In the genomic region with DNA sequence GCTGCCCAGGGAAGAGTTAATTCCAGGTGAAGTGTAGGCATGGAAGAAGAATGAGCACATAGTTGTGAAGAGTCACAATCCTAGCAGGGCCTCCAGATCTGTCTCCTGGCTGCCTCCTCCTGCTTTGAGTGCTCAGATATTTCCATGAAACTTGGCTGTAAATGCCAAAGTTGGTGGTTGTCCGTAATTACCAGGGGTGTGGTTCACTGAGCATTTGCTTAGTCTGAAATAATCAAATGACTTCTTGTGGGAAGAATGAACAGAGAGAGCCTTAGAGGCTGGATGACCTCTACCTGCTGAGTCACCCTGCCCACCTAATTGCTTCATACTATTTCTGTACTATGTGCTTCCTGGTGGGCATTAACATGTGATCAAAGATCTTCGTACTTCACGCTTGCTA, we compare ENCODE assay signal across 23 cellular contexts.
"Had no signal": no experiment of that assay in that cellular context is flagged by ENCODE, and none has a peak within 500 bp of the region (broad histone marks: within the 10 kb centered on the region; RNA-seq: fewer than 3 reads in every experiment).

No MANE protein-coding gene starts in this region.

- H3K36me3 ChIP-seq: pancreas had no signal

- H3K4me3 ChIP-seq: body of pancreas, hepatocyte, pancreas, psoas muscle had no signal

- H3K79me2 ChIP-seq: hepatocyte had no signal

- H3K4me3 Mint-ChIP-seq: activated CD4-positive, alpha-beta memory T cell treated with anti-CD3 and anti-CD28 coated beads, Interleukin-2, amount 10 ng/mL, durations not matched to agents 7 days and 5 days; activated CD4-positive, alpha-beta T cell treated with anti-CD3 and anti-CD28 coated beads, Interleukin-2, amount 10 ng/mL, durations not matched to agents 24 days and 14 days; activated naive CD4-positive, alpha-beta T cell treated with anti-CD3 and anti-CD28 coated beads, Interleukin-2, amount 10 ng/mL, durations not matched to agents 7 days and 5 days; dendritic cell treated with granulocyte-macrophage colony-stimulating factor and Interleukin-4, amounts not matched to agents 40 ng/mL and 50 ng/mL, for 4 days; immature natural killer cell; nephron progenitor cell; T-helper 1 cell treated with Interleukin-12 subunit alpha and Interleukin-12 subunit beta and Interleukin-4 antibody, amounts not matched to agents 30 μg/mL and 1 μg/mL, for 36 hours had no signal

- H3K27ac Mint-ChIP-seq: activated CD4-positive, alpha-beta memory T cell treated with anti-CD3 and anti-CD28 coated beads, Interleukin-2, amount 10 ng/mL, durations not matched to agents 7 days and 5 days; activated CD4-positive, alpha-beta T cell treated with anti-CD3 and anti-CD28 coated beads, Interleukin-2, amount 10 ng/mL, durations not matched to agents 24 days and 14 days; activated naive CD4-positive, alpha-beta T cell treated with anti-CD3 and anti-CD28 coated beads, Interleukin-2, amount 10 ng/mL, durations not matched to agents 7 days and 5 days; immature natural killer cell; nephron progenitor cell; T-helper 1 cell treated with Interleukin-12 subunit alpha and Interleukin-12 subunit beta and Interleukin-4 antibody, amounts not matched to agents 30 μg/mL and 1 μg/mL, for 36 hours had no signal

- H3K4me1 Mint-ChIP-seq: activated CD4-positive, alpha-beta memory T cell treated with anti-CD3 and anti-CD28 coated beads, Interleukin-2, amount 10 ng/mL, durations not matched to agents 7 days and 5 days; activated CD4-positive, alpha-beta T cell treated with anti-CD3 and anti-CD28 coated beads, Interleukin-2, amount 10 ng/mL, durations not matched to agents 24 days and 14 days; activated naive CD4-positive, alpha-beta T cell treated with anti-CD3 and anti-CD28 coated beads, Interleukin-2, amount 10 ng/mL, durations not matched to agents 7 days and 5 days; immature natural killer cell; nephron progenitor cell had no signal

- H3K9me3 Mint-ChIP-seq: activated CD4-positive, alpha-beta memory T cell treated with anti-CD3 and anti-CD28 coated beads, Interleukin-2, amount 10 ng/mL, durations not matched to agents 7 days and 5 days; activated CD4-positive, alpha-beta T cell treated with anti-CD3 and anti-CD28 coated beads, Interleukin-2, amount 10 ng/mL, durations not matched to agents 24 days and 14 days; activated naive CD4-positive, alpha-beta T cell treated with anti-CD3 and anti-CD28 coated beads, Interleukin-2, amount 10 ng/mL, durations not matched to agents 7 days and 5 days; dendritic cell treated with granulocyte-macrophage colony-stimulating factor and Interleukin-4, amounts not matched to agents 40 ng/mL and 50 ng/mL, for 4 days; nephron progenitor cell; T-helper 1 cell treated with Interleukin-12 subunit alpha and Interleukin-12 subunit beta and Interleukin-4 antibody, amounts not matched to agents 30 μg/mL and 1 μg/mL, for 36 hours had no signal

- ATAC-seq: body of pancreas; left ventricle myocardium superior; pancreas; psoas muscle; right cardiac atrium; stimulated activated naive CD8-positive, alpha-beta T cell treated with anti-CD3 and anti-CD28 coated beads, Interleukin-15, Interleukin-2, amounts not matched to agents 100 U/mL and 50 U/mL, for 24 hours had no signal

- H2AFZ ChIP-seq: hepatocyte had no signal

- H3K27me3 Mint-ChIP-seq: dendritic cell treated with granulocyte-macrophage colony-stimulating factor and Interleukin-4, amounts not matched to agents 40 ng/mL and 50 ng/mL, for 4 days had no signal

- H3K9me3 ChIP-seq: body of pancreas, pancreas, psoas muscle had no signal

- H3K4me2 ChIP-seq: hepatocyte had no signal

- H3K4me1 ChIP-seq: body of pancreas, pancreas had no signal

- DNase-seq: activated CD4-positive, alpha-beta memory T cell treated with anti-CD3 and anti-CD28 coated beads, Interleukin-2, amount 10 ng/mL, durations not matched to agents 7 days and 5 days; activated CD4-positive, alpha-beta T cell treated with anti-CD3 and anti-CD28 coated beads, Interleukin-2, amount 10 ng/mL, durations not matched to agents 24 days and 14 days; activated effector memory CD4-positive, alpha-beta T cell treated with anti-CD3 and anti-CD28 coated beads, Interleukin-2, amount 50 U/mL, for 16 hours; activated naive CD4-positive, alpha-beta T cell treated with anti-CD3 and anti-CD28 coated beads, Interleukin-2, amount 10 ng/mL, durations not matched to agents 7 days and 5 days; anterior cingulate cortex; body of pancreas; caudate nucleus; effector CD8-positive, alpha-beta T cell; foreskin melanocyte; immature natural killer cell; left ventricle myocardium superior; midbrain; nephron progenitor cell; pancreas; psoas muscle; right cardiac atrium; stimulated activated CD4-positive, alpha-beta T cell treated with anti-CD3 and anti-CD28 coated beads, Interleukin-12 subunit alpha, Interleukin-12 subunit beta, amount 100 ng/mL, for 4 hours; stimulated activated CD4-positive, alpha-beta T cell treated with anti-CD3 and anti-CD28 coated beads, Interleukin-4, amount 100 ng/mL, for 4 hours; stimulated activated naive CD8-positive, alpha-beta T cell treated with anti-CD3 and anti-CD28 coated beads, Interleukin-15, Interleukin-2, amounts not matched to agents 100 U/mL and 50 U/mL, for 24 hours; T1000 had no signal

- H3K27ac ChIP-seq: body of pancreas, hepatocyte, pancreas, psoas muscle had no signal

- H3K27me3 ChIP-seq: body of pancreas, hepatocyte, pancreas had no signal

- H3K36me3 Mint-ChIP-seq: activated naive CD4-positive, alpha-beta T cell treated with anti-CD3 and anti-CD28 coated beads, Interleukin-2, amount 10 ng/mL, durations not matched to agents 7 days and 5 days; immature natural killer cell had no signal
